In genomic region chr7:127395104-127395503, GRCh38 we compare ENCODE assay signal across 1 cellular context.
TF ChIP-seq lines count a peak whose summit lies in the region.

No MANE protein-coding gene starts in this region.

TF ChIP-seq in K562, 482 proteins besides CTCF, POLR2A, EP300 and RAD21 (continued from another document):
- peak; percentile 48 to 64; a peak in 2 of 4 replicates for TF ChIP-seq MNT (conservative IDR thresholded peaks at IDR 0.05)
- TF ChIP-seq RCOR1 (IDR thresholded peaks at IDR 0.05; ENCODE audit: borderline replicate concordance in 1 of 2, low read depth in 2 of 2, low read length in 2 of 2) = peak in 1 of 2 experiments; percentile 45; a peak in 1 of 4 replicates
- peak; percentile 39; the same call in 1 of the 2 replicates for TF ChIP-seq SOX6 (IDR thresholded peaks at IDR 0.05)
- TF ChIP-seq HDAC2 (IDR thresholded peaks at IDR 0.05) = peak; percentile 71; the same call in 1 of the 2 replicates
- peak; percentile 90 for TF ChIP-seq ADNP (tag; IDR thresholded peaks at IDR 0.05)
- peak; percentile 62 for TF ChIP-seq EGR1 (conservative IDR thresholded peaks at IDR 0.05)
TF ChIP-seq in K562: peak in this region for 14; not testable (repeated sequence) for 468.
